ENCODE assay signal across 28 cellular contexts in genomic region chr9:92650296-92650695, GRCh38. TPM values are rescaled to one million over a fixed set of nuclear protein-coding genes. Genes with fewer than 3 reads are reported as not detected.
DNase-seq lines count a peak whose midpoint lies in the region; ATAC-seq and TF ChIP-seq lines count a peak whose summit lies in the region.
"Had no signal": no experiment of that assay in that cellular context is flagged by ENCODE, and none has a peak within 500 bp of the region (broad histone marks: within the 10 kb centered on the region; RNA-seq: fewer than 3 reads in every experiment).

No MANE protein-coding gene starts in this region.

- H3K36me3 ChIP-seq in gastrocnemius medialis = peaks cover 0 to 50% of the 10 kb centered on the region in 2 donors

- peaks cover 9% of the 10 kb centered on the region for H3K4me1 ChIP-seq in right cardiac atrium (ENCODE audit: control insufficient read depth, insufficient read depth, low read length)
- peaks cover 0 to 4% of the 10 kb centered on the region in 2 donors for H3K4me1 ChIP-seq in gastrocnemius medialis
- H3K4me1 ChIP-seq: neural progenitor cell had no signal

- in situ Hi-C loops in gastrocnemius medialis (cut with MboI; ENCODE audit: low sequenced_read_pairs in 4 of 4) = no loop called here

- peaks cover 12% of the 10 kb centered on the region for H3K4me1 Mint-ChIP-seq in stimulated activated effector memory CD8-positive, alpha-beta T cell treated with anti-CD3 and anti-CD28 coated beads, Interleukin-12 subunit alpha, Interleukin-12 subunit beta, amount 100 ng/mL, for 72 hours
- H3K4me1 Mint-ChIP-seq: neural progenitor cell had no signal

- TF ChIP-seq CTCF in gastrocnemius medialis (IDR thresholded peaks at IDR 0.05 in 4 of 5, conservative IDR thresholded peaks at IDR 0.05 in 1 of 5) = no peak

- H3K9me3 Mint-ChIP-seq in stimulated activated effector memory CD8-positive, alpha-beta T cell treated with anti-CD3 and anti-CD28 coated beads, Interleukin-12 subunit alpha, Interleukin-12 subunit beta, amount 100 ng/mL, for 72 hours = no peaks in the 10 kb centered on the region
- H3K9me3 Mint-ChIP-seq: neural progenitor cell had no signal

- DNase-seq in right cardiac atrium = no peak
- no peak for DNase-seq in left cardiac atrium
- DNase-seq in mesenteric fat pad (ENCODE audit: low spot score) = peak; percentile 82
- DNase-seq in stimulated activated effector memory CD8-positive, alpha-beta T cell treated with anti-CD3 and anti-CD28 coated beads, Interleukin-12 subunit alpha, Interleukin-12 subunit beta, amount 100 ng/mL, for 72 hours (ENCODE audit: low spot score in 2 of 2) = no peak
- no peak for DNase-seq in SHP77 (lab: John Stamatoyannopoulos, UW)
- no peak for DNase-seq in GM19240 (ENCODE audit: insufficient read length, low spot score)
- no peak for DNase-seq in GDM1 (lab: John Stamatoyannopoulos, UW)
- DNase-seq in gastrocnemius medialis = no peak
- DNase-seq: ACHN; activated CD4-positive, alpha-beta T cell treated with anti-CD3 and anti-CD28 coated beads for 48 hours; activated naive CD8-positive, alpha-beta T cell treated with anti-CD3 and anti-CD28 coated beads for 36 hours; CD4-positive, alpha-beta memory T cell; cortex of kidney; DND-41; effector memory CD4-positive, alpha-beta T cell; MV-4-11; NCI-H1436; NCI-H2081 treated with DMSO at 0.1 percent for 48 hours; NCI-H774; stimulated activated CD4-positive, alpha-beta T cell treated with anti-CD3 and anti-CD28 coated beads, Interleukin-4, amount 100 ng/mL, for 24 hours; T-helper 9 cell; WERI-Rb-1 had no signal

- no peak overlapping the region for H3K4me3 Mint-ChIP-seq in stimulated activated effector memory CD8-positive, alpha-beta T cell treated with anti-CD3 and anti-CD28 coated beads, Interleukin-12 subunit alpha, Interleukin-12 subunit beta, amount 100 ng/mL, for 72 hours
- H3K4me3 Mint-ChIP-seq: activated naive CD8-positive, alpha-beta T cell treated with anti-CD3 and anti-CD28 coated beads for 36 hours; B cell; CD4-positive, alpha-beta memory T cell; neural progenitor cell had no signal

- H3K27me3 ChIP-seq in right cardiac atrium (ENCODE audit: control insufficient read depth, insufficient read depth) (no peaks in the 10 kb centered on the region), gastrocnemius medialis (no peaks in the 10 kb centered on the region)
- H3K27me3 ChIP-seq: heart right ventricle, neural progenitor cell, right lobe of liver, SJSA1 had no signal

- intact Hi-C loops in right cardiac atrium (cut with DNase I) = loop anchor here in 1 of 4 donors (10.0 kb wide), 1 partner anchor 135 kb away; no protein-coding TSS in a partner anchor
- intact Hi-C loops in left cardiac atrium (cut with DNase I) = no loop called here
- intact Hi-C loops in gastrocnemius medialis (cut with DNase I; ENCODE audit: low total_unique reads) = no loop called here

- H3K27ac Mint-ChIP-seq in stimulated activated effector memory CD8-positive, alpha-beta T cell treated with anti-CD3 and anti-CD28 coated beads, Interleukin-12 subunit alpha, Interleukin-12 subunit beta, amount 100 ng/mL, for 72 hours = peak overlapping the region; percentile 17
- H3K27ac Mint-ChIP-seq: activated naive CD8-positive, alpha-beta T cell treated with anti-CD3 and anti-CD28 coated beads for 36 hours; B cell; neural progenitor cell had no signal

- no peak for TF ChIP-seq POLR2A in gastrocnemius medialis (IDR thresholded peaks at IDR 0.05)

- ATAC-seq in right cardiac atrium = no peak
- ATAC-seq in left cardiac atrium = no peak
- ATAC-seq in stimulated activated effector memory CD8-positive, alpha-beta T cell treated with anti-CD3 and anti-CD28 coated beads, Interleukin-12 subunit alpha, Interleukin-12 subunit beta, amount 100 ng/mL, for 72 hours = no peak
- ATAC-seq in gastrocnemius medialis = no peak

- H3K4me3 ChIP-seq in right cardiac atrium (ENCODE audit: low read length) (no peak overlapping the region), gastrocnemius medialis (no peak overlapping the region)
- H3K4me3 ChIP-seq: heart right ventricle, lung, neural progenitor cell, right lobe of liver, SJSA1 had no signal

- peak overlapping the region; percentile 58 for H3K27ac ChIP-seq in right cardiac atrium (ENCODE audit: low read length)
- H3K27ac ChIP-seq in gastrocnemius medialis = no peak overlapping the region
- H3K27ac ChIP-seq: neural progenitor cell, right lobe of liver, SJSA1, WERI-Rb-1 had no signal

- peaks cover 91% of the 10 kb centered on the region for H3K36me3 Mint-ChIP-seq in stimulated activated effector memory CD8-positive, alpha-beta T cell treated with anti-CD3 and anti-CD28 coated beads, Interleukin-12 subunit alpha, Interleukin-12 subunit beta, amount 100 ng/mL, for 72 hours

- no peaks in the 10 kb centered on the region for H3K9me3 ChIP-seq in right cardiac atrium (ENCODE audit: control insufficient read depth, low read length)
- no peaks in the 10 kb centered on the region for H3K9me3 ChIP-seq in gastrocnemius medialis
- H3K9me3 ChIP-seq: right lobe of liver, SJSA1 had no signal

- 97% methylated on average over 6 of the region's 6 CpGs for WGBS in right cardiac atrium

RNA-seq across cellular contexts. Expression of gene IPPK, which starts 19.6 kb away (rescaled TPM):
- 10 to 100 TPM; 10.2 to 20.9 (median 11.6) TPM for total RNA-seq in right cardiac atrium
- 8.6 TPM for polyA plus RNA-seq in right cardiac atrium
- 10 to 100 TPM in 1 of 2 donors, 1 to 10 TPM in 1; 6.1 to 19.6 TPM for total RNA-seq in left cardiac atrium
- 10.1 TPM for total RNA-seq in mesenteric fat pad
- total RNA-seq in gastrocnemius medialis = 10 to 100 TPM in 1 of 4 donors, 1 to 10 TPM in 3; 6.8 to 11.4 (median 7.5) TPM
